ENCODE assay signal across 14 cellular contexts in genomic region chr14:56855891-56856461, GRCh38. TPM values are rescaled to one million over a fixed set of nuclear protein-coding genes. Genes with fewer than 3 reads are reported as not detected.
DNase-seq lines count a peak whose midpoint lies in the region; TF ChIP-seq lines count a peak whose summit lies in the region.
"Had no signal": no experiment of that assay in that cellular context is flagged by ENCODE, and none has a peak within 500 bp of the region (broad histone marks: within the 10 kb centered on the region; RNA-seq: fewer than 3 reads in every experiment).

No MANE protein-coding gene starts in this region.

- no peak overlapping the region for H2BK20ac ChIP-seq in H9 (ENCODE audit: low read depth, low read length, poor library complexity, severe bottlenecking)

- peak overlapping the region; percentile 65 to 82 for H3K4me3 Mint-ChIP-seq in H9
- peak overlapping the region; percentile 60 for H3K4me3 Mint-ChIP-seq in neural crest cell

- no peak overlapping the region for H2BK5ac ChIP-seq in H9 (ENCODE audit: insufficient read length, low read length)

- no peak overlapping the region for H3K27ac ChIP-seq in H9 (ENCODE audit: insufficient read length, low read depth, low read length)

- no peak overlapping the region for H3K9ac ChIP-seq in H9 (ENCODE audit: extremely low read depth, insufficient read length, low read length)

- no peak overlapping the region for H3K23ac ChIP-seq in H9 (ENCODE audit: insufficient read length, low read depth, low read length)

- H3K56ac ChIP-seq in H9 (ENCODE audit: insufficient read length, low read depth, low read length): no peak overlapping the region

- no peak overlapping the region for H2BK120ac ChIP-seq in H9 (ENCODE audit: low read depth, low read length, poor library complexity, severe bottlenecking)

- H4K8ac ChIP-seq in H9 (replicated peaks; ENCODE audit: insufficient read length, low read depth, low read length): no peak overlapping the region

- peaks cover 14% of the 10 kb centered on the region for H3K27me3 Mint-ChIP-seq in H9 (ENCODE audit: low read depth)
- peaks cover 79% of the 10 kb centered on the region for H3K27me3 Mint-ChIP-seq in neural crest cell (ENCODE audit: low read depth)

- no peak overlapping the region for H3K4ac ChIP-seq in H9 (ENCODE audit: low read depth, low read length)

- no peak overlapping the region for H3K14ac ChIP-seq in H9 (ENCODE audit: insufficient read depth, low read length)

- H3T11ph ChIP-seq in H9 (ENCODE audit: low read length): no peak overlapping the region

- DNase-seq in H9 (peak; percentile 84), NCI-H2227 (lab: John Stamatoyannopoulos, UW; ENCODE audit: unreplicated experiment) (peak; percentile 54), ecto neural progenitor cell (ENCODE audit: low spot score) (peak; percentile 89), neural crest cell (ENCODE audit: low read depth, low spot score) (peak; percentile 47), NCI-H1930 (lab: John Stamatoyannopoulos, UW) (no peak), GOT3 (lab: John Stamatoyannopoulos, UW) (no peak), NCI-H1092 (lab: John Stamatoyannopoulos, UW) (no peak), hepatic stellate cell (ENCODE audit: low spot score) (no peak)
- DNase-seq: NCI-H446 treated with DMSO at 0.1 percent for 48 hours, right cardiac atrium had no signal

- H3K79me2 ChIP-seq in H9 (ENCODE audit: insufficient read depth, low read length): no peaks in the 10 kb centered on the region

- H2BK12ac ChIP-seq in H9 (ENCODE audit: insufficient read length, low read depth, low read length): no peak overlapping the region

- no peaks in the 10 kb centered on the region for H3K9me3 Mint-ChIP-seq in H9
- no peaks in the 10 kb centered on the region for H3K9me3 Mint-ChIP-seq in neural crest cell

- no peak for TF ChIP-seq CTCF in H9 (conservative IDR thresholded peaks at IDR 0.05)
- no peak for TF ChIP-seq CTCF in neural crest cell (conservative IDR thresholded peaks at IDR 0.05)

- H3K4me1 Mint-ChIP-seq in H9: peaks cover 60 to 61% of the 10 kb centered on the region in 2 experiments
- H3K4me1 Mint-ChIP-seq in neural crest cell: peaks cover 18% of the 10 kb centered on the region
- H3K4me1 Mint-ChIP-seq: CD14-positive monocyte had no signal

- WGBS in H9 (ENCODE audit: extremely low coverage, insufficient read length, low lambda C conversion rate): no CpG with 5 or more reads among the region's 9 CpGs

- no peak overlapping the region for H2AFZ ChIP-seq in H9 (ENCODE audit: low read length)

- no peaks in the 10 kb centered on the region for H3K79me1 ChIP-seq in H9 (ENCODE audit: insufficient read depth, low read depth, low read length, poor library complexity, severe bottlenecking)

- no peaks in the 10 kb centered on the region for H4K20me1 ChIP-seq in H9 (ENCODE audit: control insufficient read depth, insufficient read depth, insufficient read length)

- no peak overlapping the region for H2BK15ac ChIP-seq in H9 (ENCODE audit: low read depth, low read length)

- H3K4me2 ChIP-seq in H9 (ENCODE audit: insufficient read depth, insufficient read length, low read length): peak overlapping the region; percentile 63

- no peak overlapping the region for H4K91ac ChIP-seq in H9 (ENCODE audit: insufficient read length, low read depth, low read length)

- no peak overlapping the region for H2AK5ac ChIP-seq in H9 (ENCODE audit: insufficient read length, low read length)

- no peaks in the 10 kb centered on the region for H3K9me3 ChIP-seq in H9 (ENCODE audit: control insufficient read depth, low read depth, low read length)

- peaks cover 0 to 4% (median 0%) of the 10 kb centered on the region in 3 experiments; a peak in 1 of 7 replicates for H3K36me3 Mint-ChIP-seq in H9 (ENCODE audit: insufficient read depth in 1 of 3, low read depth in 3 of 3)
- no peaks in the 10 kb centered on the region for H3K36me3 Mint-ChIP-seq in neural crest cell (ENCODE audit: low read depth)
- H3K36me3 Mint-ChIP-seq: CD14-positive monocyte had no signal

- peaks cover 4% of the 10 kb centered on the region for H3K23me2 ChIP-seq in H9 (ENCODE audit: insufficient read length, low read depth, low read length, poor library complexity, severe bottlenecking)

- H3K27ac Mint-ChIP-seq in H9 (peak overlapping the region; percentile 87 to 96 (median 92)), neural crest cell (ENCODE audit: unreplicated experiment) (peak overlapping the region; percentile 1)
- H3K27ac Mint-ChIP-seq: CD14-positive monocyte had no signal

- H3K4me1 ChIP-seq in H9 (ENCODE audit: insufficient read depth, low read length): peaks cover 4% of the 10 kb centered on the region; the same call in 1 of the 2 replicates

- no peak overlapping the region for H4K5ac ChIP-seq in H9 (ENCODE audit: insufficient read length, low read depth, low read length)

- H3K18ac ChIP-seq in H9 (ENCODE audit: insufficient read length, low read depth, low read length): no peak overlapping the region

- no peaks in the 10 kb centered on the region; the same call in 1 of the 2 replicates for H3K27me3 ChIP-seq in H9 (ENCODE audit: insufficient read depth, low read length)

RNA-seq across cellular contexts. Expression of gene OTX2, which starts 45.7 kb away (rescaled TPM):
- 193 and 195 TPM in 2 replicates for total RNA-seq in H9 (2021)
- total RNA-seq in neural crest cell: 0.77 and 0.84 TPM in 2 replicates
- total RNA-seq: esophagus mucosa; lung; right cardiac atrium; T-helper 1 cell treated with Interleukin-12 subunit alpha and Interleukin-12 subunit beta and Interleukin-4 antibody, amounts not matched to agents 30 ng/mL and 1 ng/mL, for 36 hours had no signal

Comparison
In these comparisons a context has a peak if more than half of its experiments do, and no peak if none do; other contexts are left out.
1. DNase-seq: peak in H9 (single experiment), NCI-H2227 (single experiment), ecto neural progenitor cell (single experiment) and neural crest cell (single experiment); none in NCI-H1930 (0 of 2), GOT3 (single experiment), NCI-H1092 (single experiment) and hepatic stellate cell (single experiment).
2. RNA of gene OTX2, which starts 45.7 kb away (total RNA-seq): 193 to 195 TPM in H9; 0.77 to 0.84 TPM in neural crest cell; every median in the first group is over 100 times any median in the second.